Comparison of ENCODE assay signal across 18 cellular contexts in genomic region chr7:95302976-95303375, GRCh38. TPM values are rescaled to one million over a fixed set of nuclear protein-coding genes. Genes with fewer than 3 reads are reported as not detected.
DNase-seq lines count a peak whose midpoint lies in the region; ATAC-seq and TF ChIP-seq lines count a peak whose summit lies in the region.
"Had no signal": no experiment of that assay in that cellular context is flagged by ENCODE, and none has a peak within 500 bp of the region (broad histone marks: within the 10 kb centered on the region; RNA-seq: fewer than 3 reads in every experiment).

No MANE protein-coding gene starts in this region.

- H3K27me3 ChIP-seq in heart left ventricle, result no peaks in the 10 kb centered on the region
- no peaks in the 10 kb centered on the region for H3K27me3 ChIP-seq in effector memory CD4-positive, alpha-beta T cell (replicated peaks; ENCODE audit: control insufficient read depth, insufficient read depth, low read length, poor library complexity, severe bottlenecking)

- no peak for ATAC-seq in heart left ventricle
- ATAC-seq: GM12878, HCT116, K562 had no signal

- 53 to 77% (median 69%) methylated on average over 3 of the region's 3 CpGs for WGBS in heart left ventricle, 4 donors

- DNase-seq in A172 (ENCODE audit: low spot score) (peak; percentile 10), M059J (ENCODE audit: low read depth) (peak; percentile 50), astrocyte of the hippocampus (ENCODE audit: low read depth, low spot score) (peak; percentile 29), myocyte (ENCODE audit: low read depth) (peak; percentile 74), heart left ventricle (no peak), AG08396 (ENCODE audit: low spot score) (no peak), anterior cingulate cortex (lab: John Stamatoyannopoulos, UW) (no peak)
- DNase-seq in effector memory CD4-positive, alpha-beta T cell, result no peak
- DNase-seq: Caco-2, NCI-H1092 treated with DMSO at 0.1 percent for 48 hours, NCI-H1694 treated with DMSO at 0.1 percent for 48 hours, NCI-H2171 treated with DMSO at 0.1 percent for 48 hours, NCI-H510A had no signal

- no peak overlapping the region for H3K27ac ChIP-seq in heart left ventricle
- H3K27ac ChIP-seq in effector memory CD4-positive, alpha-beta T cell (ENCODE audit: insufficient read depth, low read length, poor library complexity, severe bottlenecking), result no peak overlapping the region

- intact Hi-C loops in heart left ventricle (cut with DNase I), result no loop called here

- H3K4me3 ChIP-seq in heart left ventricle, result no peak overlapping the region
- H3K4me3 ChIP-seq in effector memory CD4-positive, alpha-beta T cell (ENCODE audit: insufficient read depth, low read depth, low read length, poor library complexity, severe bottlenecking), result no peak overlapping the region
- H3K4me3 ChIP-seq: GM12878, K562 had no signal

- no peak for TF ChIP-seq CTCF in heart left ventricle (IDR thresholded peaks at IDR 0.05)

- H3K9me3 ChIP-seq in heart left ventricle, result no peaks in the 10 kb centered on the region
- no peaks in the 10 kb centered on the region for H3K9me3 ChIP-seq in effector memory CD4-positive, alpha-beta T cell (ENCODE audit: control insufficient read depth, low read length)
- H3K9me3 ChIP-seq: Caco-2 had no signal

- no peaks in the 10 kb centered on the region for H3K4me1 ChIP-seq in heart left ventricle
- no peaks in the 10 kb centered on the region for H3K4me1 ChIP-seq in effector memory CD4-positive, alpha-beta T cell (ENCODE audit: control insufficient read depth, insufficient read depth, low read length, poor library complexity, severe bottlenecking)
- H3K4me1 ChIP-seq: Caco-2 had no signal

- H3K36me3 ChIP-seq in heart left ventricle, result no peaks in the 10 kb centered on the region
- H3K36me3 ChIP-seq in effector memory CD4-positive, alpha-beta T cell (ENCODE audit: control insufficient read depth, insufficient read depth, low read length), result no peaks in the 10 kb centered on the region

- TF ChIP-seq POLR2A in heart left ventricle (IDR thresholded peaks at IDR 0.05), result no peak

RNA-seq across cellular contexts. Expression of gene PON1, which starts 21.4 kb away (rescaled TPM):
- total RNA-seq in A172 (2014; rRNA removed; shearing (Covaris generic)), result not detected in 2 replicates
- not detected in 2 replicates for total RNA-seq in M059J (2014; rRNA removed; shearing (Covaris generic))
- total RNA-seq in myocyte (not detected in 2 replicates), heart left ventricle (under 1 TPM in 2 of 9 donors, not detected in 7; 0.32 to 0.39 TPM)
- not detected for polyA plus RNA-seq in myocyte (2012)
- under 1 TPM in 1 of 2 donors, not detected in 1; 0.07 TPM for polyA plus RNA-seq in heart left ventricle
- total RNA-seq: Caco-2, G401, K562, RPMI7951 had no signal
- polyA plus RNA-seq: K562 had no signal

Comparison
In these comparisons a context has a peak if more than half of its experiments do, and no peak if none do; other contexts are left out.
1. DNase-seq: peak in A172 (single experiment), M059J (single experiment), astrocyte of the hippocampus (single experiment) and myocyte (single experiment); none in heart left ventricle (0 of 5), AG08396 (single experiment), effector memory CD4-positive, alpha-beta T cell (0 of 3) and anterior cingulate cortex (0 of 58).